16 cellular contexts compared by ENCODE assay signal in genomic region chr1:24688033-24688432, GRCh38. TPM values are rescaled to one million over a fixed set of nuclear protein-coding genes. Genes with fewer than 3 reads are reported as not detected.
A peak's percentile ranks its signal among the peaks of the same experiment; 100 is the strongest.
DNase-seq lines count a peak whose midpoint lies in the region; ATAC-seq, FAIRE-seq and TF ChIP-seq lines count a peak whose summit lies in the region.
"Had no signal": no experiment of that assay in that cellular context is flagged by ENCODE, and none has a peak within 500 bp of the region (broad histone marks: within the 10 kb centered on the region; RNA-seq: fewer than 3 reads in every experiment).

No MANE protein-coding gene starts in this region.

- peak overlapping the region; percentile 14 to 74 for H2BK12ac ChIP-seq in mesenchymal stem cell (ENCODE audit: low read length in 2 of 2)

- in situ Hi-C loops in K562 (cut with MboI), result no loop called here

- DNase-seq in SK-N-SH, result no peak
- no peak for DNase-seq in K562 (ENCODE audit: extremely low read depth in 1 of 4, low spot score in 3 of 4)
- no peak for DNase-seq in mesenchymal stem cell
- DNase-seq in smooth muscle cell (lab: John Stamatoyannopoulos, UW; ENCODE audit: unreplicated experiment), result no peak
- DNase-seq in NOMO-1 treated with DMSO at 0.1 percent for 48 hours (lab: John Stamatoyannopoulos, UW; ENCODE audit: unreplicated experiment), result no peak
- no peak for DNase-seq in NCI-H2171 (lab: John Stamatoyannopoulos, UW)
- no peak for DNase-seq in D721Med (ENCODE audit: insufficient read length, low spot score)

- peak overlapping the region in 1 of 2 experiments; percentile 83 for H3K23ac ChIP-seq in mesenchymal stem cell (ENCODE audit: low read length in 2 of 2)

- H3K9me2 ChIP-seq in SK-N-SH, result no peaks in the 10 kb centered on the region

- ATAC-seq in SK-N-SH treated with all-trans-retinoic acid at 6 μM for 48 hours (no peak), K562 (no peak)

- no peaks in the 10 kb centered on the region for H3K79me2 ChIP-seq in SK-N-SH (ENCODE audit: insufficient read depth)
- H3K79me2 ChIP-seq in K562 (ENCODE audit: control insufficient read depth, insufficient read depth, low read length), result no peaks in the 10 kb centered on the region
- no peaks in the 10 kb centered on the region for H3K79me2 ChIP-seq in smooth muscle cell (ENCODE audit: low read depth)

- peak overlapping the region; percentile 36 for H2BK15ac ChIP-seq in mesenchymal stem cell (ENCODE audit: low read depth, poor library complexity, severe bottlenecking)

- TF ChIP-seq EP300 in SK-N-SH (IDR thresholded peaks at IDR 0.05; ENCODE audit: borderline replicate concordance in 1 of 2, low read depth in 1 of 2, low read length in 1 of 2) (no peak), K562 (IDR thresholded peaks at IDR 0.05; ENCODE audit: low read length) (no peak)

- TF ChIP-seq RAD21 in SK-N-SH (IDR thresholded peaks at IDR 0.05; ENCODE audit: low read length) (no peak), K562 (CRISPR knock-in tag; conservative IDR thresholded peaks at IDR 0.05 in 1 of 2, IDR thresholded peaks at IDR 0.05 in 1 of 2) (no peak)

- no peaks in the 10 kb centered on the region for H3K36me3 ChIP-seq in SK-N-SH (replicated peaks in 1 of 2; ENCODE audit: control insufficient read depth in 1 of 2, insufficient read depth in 2 of 2, low read length in 1 of 2)
- H3K36me3 ChIP-seq in K562 (ENCODE audit: control insufficient read depth, insufficient read depth, low read length), result no peaks in the 10 kb centered on the region
- H3K36me3 ChIP-seq in mesenchymal stem cell (ENCODE audit: control insufficient read depth in 1 of 2, insufficient read depth in 2 of 2, low read depth in 1 of 2, low read length in 2 of 2), result no peaks in the 10 kb centered on the region
- H3K36me3 ChIP-seq in smooth muscle cell (ENCODE audit: low read depth), result no peaks in the 10 kb centered on the region
- H3K36me3 ChIP-seq: left lung, SJCRH30, thoracic aorta had no signal

- CTCF ChIA-PET in SK-N-SH (lab: Yijun Ruan, JAX) (interaction anchor here (0.6 to 7.8 kb wide), 48 partner anchors 8 to 517 kb away, joined by 3 to 206 read pairs (median 6); partner anchors contain the start of gene CLIC4), K562 (lab: Yijun Ruan, JAX; ENCODE audit: low intra/inter-chr PET ratio) (interaction anchor here (0.5 to 2.1 kb wide), 7 partner anchors 114 to 551 kb away, joined by 3 to 51 read pairs (median 3); no protein-coding TSS in a partner anchor)

- H3K14ac ChIP-seq in mesenchymal stem cell (ENCODE audit: low read length in 2 of 2), result peak overlapping the region in 1 of 2 experiments; percentile 94

- H3K9ac ChIP-seq in SK-N-SH, result no peak overlapping the region
- 0 out of 4 replicates have a peak overlapping the region, but pooled peaks of 1 of the 2 experiments have one; percentile 47 for H3K9ac ChIP-seq in K562 (ENCODE audit: insufficient read depth in 1 of 2, low read depth in 2 of 2, low read length in 2 of 2)
- H3K9ac ChIP-seq in mesenchymal stem cell (ENCODE audit: low read length), result peak overlapping the region; percentile 39
- H3K9ac ChIP-seq in smooth muscle cell (ENCODE audit: low read depth), result no peak overlapping the region

- 92% methylated on average over 2 of the region's 2 CpGs for WGBS in SK-N-SH (ENCODE audit: low lambda C conversion rate)
- WGBS in K562 (ENCODE audit: insufficient coverage, low coverage, missing lambda C conversion rate), result 44% methylated on average over 2 of the region's 2 CpGs
- 77% methylated on average over 2 of the region's 2 CpGs for WGBS in mesenchymal stem cell
- 93% methylated on average over 2 of the region's 2 CpGs for WGBS in smooth muscle cell (ENCODE audit: low lambda C conversion rate)

- peak overlapping the region; percentile 81 for H2AFZ ChIP-seq in SK-N-SH (ENCODE audit: low read depth)
- peak overlapping the region; percentile 58 for H2AFZ ChIP-seq in K562 (ENCODE audit: low read depth, low read length)
- no peak overlapping the region for H2AFZ ChIP-seq in mesenchymal stem cell (ENCODE audit: low read depth, low read length)
- H2AFZ ChIP-seq in smooth muscle cell (ENCODE audit: low read depth), result peak overlapping the region; percentile 22
- H2AFZ ChIP-seq: GM23338 had no signal

- no peak for FAIRE-seq in K562 (lab: Jason Lieb, UNC)
- FAIRE-seq in D721Med (lab: Jason Lieb, UNC), result no peak
- FAIRE-seq: urothelium cell line had no signal

- H3K4me1 ChIP-seq in SK-N-SH (ENCODE audit: control insufficient read depth in 1 of 2, insufficient read depth in 2 of 2, low read depth in 1 of 2, low read length in 1 of 2) (peaks cover 4% of the 10 kb centered on the region in 2 experiments; a peak in 1 of 4 replicates), K562 (replicated peaks in 1 of 2; ENCODE audit: control insufficient read depth in 2 of 2, insufficient read depth in 2 of 2, low read length in 2 of 2) (peaks cover 0 to 7% of the 10 kb centered on the region in 2 experiments; a peak in 3 of 5 replicates), mesenchymal stem cell (ENCODE audit: control insufficient read depth, insufficient read depth, low read depth, low read length) (peaks cover 7% of the 10 kb centered on the region), smooth muscle cell (ENCODE audit: low read depth) (no peaks in the 10 kb centered on the region)
- H3K4me1 ChIP-seq: psoas muscle had no signal

- peak overlapping the region in 1 of 2 experiments; percentile 44 for H3K18ac ChIP-seq in mesenchymal stem cell (ENCODE audit: low read depth in 1 of 2, low read length in 2 of 2)

- H3K4ac ChIP-seq in mesenchymal stem cell (ENCODE audit: low read depth in 1 of 2, low read length in 2 of 2), result peak overlapping the region; percentile 68 to 80

- no peak overlapping the region for H2BK5ac ChIP-seq in mesenchymal stem cell (ENCODE audit: low read depth, low read length, poor library complexity, severe bottlenecking)

- no peaks in the 10 kb centered on the region for H4K20me1 ChIP-seq in SK-N-SH (ENCODE audit: insufficient read depth)
- H4K20me1 ChIP-seq in K562 (replicated peaks; ENCODE audit: control insufficient read depth, insufficient read depth, low read length), result no peaks in the 10 kb centered on the region
- H4K20me1 ChIP-seq in smooth muscle cell (ENCODE audit: low read depth), result no peaks in the 10 kb centered on the region

- intact Hi-C loops in K562 (cut with micrococcal nuclease), result loop anchor here (2.0 kb wide), 1 partner anchor 143 kb away; no protein-coding TSS in a partner anchor

- H2BK120ac ChIP-seq in mesenchymal stem cell (ENCODE audit: low read depth, low read length), result no peak overlapping the region

- POLR2A ChIA-PET in SK-N-SH (lab: Yijun Ruan, JAX), result interaction anchor here (1.1 to 1.9 kb wide), 3 partner anchors 57 to 148 kb away, joined by 3 to 4 read pairs (median 4); partner anchors contain the start of gene CLIC4
- POLR2A ChIA-PET in K562 (lab: Yijun Ruan, JAX), result interaction anchor here (0.6 to 2.0 kb wide), 15 partner anchors 8 to 147 kb away, joined by 3 to 8 read pairs (median 4); no protein-coding TSS in a partner anchor

- no peaks in the 10 kb centered on the region for H3K9me1 ChIP-seq in K562 (ENCODE audit: control insufficient read depth, insufficient read depth, low read length)

- BruUV-seq in K562 (replicated peaks; lab: Mats Ljungman, UMichigan), result no TSS peak

- H3K4me2 ChIP-seq in SK-N-SH (no peak overlapping the region), K562 (ENCODE audit: insufficient read depth, low read length) (no peak overlapping the region; the same call in 1 of the 2 replicates), mesenchymal stem cell (ENCODE audit: low read length, poor library complexity, severe bottlenecking) (no peak overlapping the region), smooth muscle cell (no peak overlapping the region)
- H3K4me2 ChIP-seq: GM23338 had no signal

- H3K9me3 ChIP-seq in SK-N-SH, result no peaks in the 10 kb centered on the region
- H3K9me3 ChIP-seq in K562 (replicated peaks; ENCODE audit: control insufficient read depth, insufficient read depth, low read depth, low read length), result no peaks in the 10 kb centered on the region
- no peaks in the 10 kb centered on the region for H3K9me3 ChIP-seq in mesenchymal stem cell (ENCODE audit: control insufficient read depth, low read length)
- H3K9me3 ChIP-seq in smooth muscle cell (replicated peaks; ENCODE audit: low read depth), result no peaks in the 10 kb centered on the region
- H3K9me3 ChIP-seq: left lung, psoas muscle, SJCRH30, thoracic aorta had no signal

- H3F3A ChIP-seq in SK-N-SH (replicated peaks; ENCODE audit: insufficient read depth), result peaks cover 11% of the 10 kb centered on the region
- H3F3A ChIP-seq in smooth muscle cell (ENCODE audit: low read depth), result peaks cover 4% of the 10 kb centered on the region

- H3K79me1 ChIP-seq in mesenchymal stem cell (replicated peaks; ENCODE audit: low read length, poor library complexity, severe bottlenecking), result peaks cover 4% of the 10 kb centered on the region

- TF ChIP-seq POLR2A in K562 (conservative IDR thresholded peaks at IDR 0.05), result no peak

- peak overlapping the region; percentile 81 for H4K8ac ChIP-seq in mesenchymal stem cell (ENCODE audit: low read length)

- peak overlapping the region; percentile 77 for H2AK5ac ChIP-seq in mesenchymal stem cell (ENCODE audit: low read length, severe bottlenecking)

- H3K27ac ChIP-seq in SK-N-SH (ENCODE audit: low read depth in 2 of 2, low read length in 1 of 2), result no peak overlapping the region
- H3K27ac ChIP-seq in K562 (ENCODE audit: extremely low read depth, low read depth, low read length), result no peak overlapping the region
- H3K27ac ChIP-seq in mesenchymal stem cell (ENCODE audit: low read length, poor library complexity, severe bottlenecking), result no peak overlapping the region
- no peak overlapping the region for H3K27ac ChIP-seq in smooth muscle cell (ENCODE audit: low read depth)
- H3K27ac ChIP-seq: 22Rv1, epithelial cell of prostate, left lung, psoas muscle, SJCRH30, thoracic aorta had no signal

- H3K4me3 ChIP-seq in SK-N-SH (ENCODE audit: low read depth in 2 of 2, low read length in 1 of 2) (no peak overlapping the region), K562 (no peak overlapping the region), mesenchymal stem cell (ENCODE audit: insufficient read depth in 1 of 2, low read depth in 1 of 2, low read length in 2 of 2) (no peak overlapping the region), smooth muscle cell (no peak overlapping the region)
- H3K4me3 ChIP-seq: GM23338, left lung, psoas muscle, SJCRH30, thoracic aorta had no signal

- peak overlapping the region; percentile 62 for H4K91ac ChIP-seq in mesenchymal stem cell (ENCODE audit: low read length)

- TF ChIP-seq CTCF in SK-N-SH (IDR thresholded peaks at IDR 0.05), result no peak
- TF ChIP-seq CTCF in K562 (IDR thresholded peaks at IDR 0.05 in 2 of 3, conservative IDR thresholded peaks at IDR 0.05 in 1 of 3; ENCODE audit: insufficient read depth in 2 of 3, low read depth in 1 of 3, low read length in 3 of 3), result no peak
- no peak for TF ChIP-seq CTCF in smooth muscle cell (IDR thresholded peaks at IDR 0.05; ENCODE audit: borderline replicate concordance, insufficient read depth, poor library complexity, severe bottlenecking)
- TF ChIP-seq CTCF in D721Med (IDR thresholded peaks at IDR 0.05; ENCODE audit: insufficient read depth, missing control alignments), result no peak

- H3K27me3 ChIP-seq in SK-N-SH (ENCODE audit: insufficient read depth) (no peaks in the 10 kb centered on the region), K562 (ENCODE audit: control insufficient read depth in 2 of 2, insufficient read depth in 2 of 2, low read length in 2 of 2) (no peaks in the 10 kb centered on the region; a peak in 2 of 5 replicates), mesenchymal stem cell (ENCODE audit: control insufficient read depth in 1 of 2, insufficient read depth in 1 of 2, low read length in 2 of 2) (no peaks in the 10 kb centered on the region), smooth muscle cell (ENCODE audit: low read depth) (no peaks in the 10 kb centered on the region)
- H3K27me3 ChIP-seq: left lung, SJCRH30 had no signal

RNA-seq across cellular contexts. Expression of gene SRRM1, which starts 44.9 kb away (rescaled TPM):
- polyA plus RNA-seq in SK-N-SH (2012; rRNA removed) (52.3 and 56.1 TPM in 2 replicates), K562 (2011; rRNA removed) (76.5 and 152 TPM in 2 replicates), K562 (2014; fragmentation: Illumina TruSeq; extraction: Trizol) (152 and 179 TPM in 2 replicates), K562 (2014; fragmentation: Nextera tagmentation; extraction: Ambion mirVana) (100 to 1,000 TPM; 115 to 268 TPM), K562 (2014; rRNA removed) (112 and 141 TPM in 2 replicates), smooth muscle cell (96.0 and 129 TPM in 2 replicates)
- polyA plus RNA-seq in SK-N-SH (2012; cell fraction: cytosol; rRNA removed), result 42.1 and 43.8 TPM in 2 replicates
- 120 and 128 TPM in 2 replicates for polyA plus RNA-seq in SK-N-SH (2012; cell fraction: nucleus; rRNA removed)
- 217 and 656 TPM in 2 replicates for total RNA-seq in K562 (2011; cell fraction: chromatin; rRNA removed; ENCODE audit: low replicate concordance)
- total RNA-seq in K562 (2011; cell fraction: nucleolus; rRNA removed), result 132 and 167 TPM in 2 replicates
- total RNA-seq in K562 (2011; cell fraction: nucleoplasm; rRNA removed), result 277 and 407 TPM in 2 replicates
- total RNA-seq in K562 (2014; rRNA removed) (54.5 and 59.4 TPM in 2 replicates), K562 (2014; rRNA removed; fragmentation: Illumina TruSeq; extraction: Trizol) (81.0 and 89.6 TPM in 2 replicates), K562 (2015; rRNA removed; fragmentation: Illumina TruSeq; extraction: Trizol) (86.4 and 86.7 TPM in 2 replicates), K562 (2021) (200 and 225 TPM in 2 replicates), smooth muscle cell (53.8 and 70.1 TPM in 2 replicates)
- polyA plus RNA-seq in K562 (2011; cell fraction: cytosol; rRNA removed), result 38.3 and 58.6 TPM in 2 replicates
- 322 and 323 TPM in 2 replicates for polyA plus RNA-seq in K562 (2011; cell fraction: nucleus; rRNA removed)
- polyA plus RNA-seq in K562 (2012), result 92.3 and 93.9 TPM in 2 replicates
- 132 and 178 TPM in 2 replicates for polyA minus RNA-seq in K562 (2011; rRNA and poly(A)+ RNA removed)
- polyA minus RNA-seq in K562 (2011; cell fraction: cytosol; rRNA and poly(A)+ RNA removed), result 73.1 and 83.0 TPM in 2 replicates
- polyA minus RNA-seq in K562 (2011; cell fraction: nucleus; rRNA and poly(A)+ RNA removed), result 176 and 371 TPM in 2 replicates
- polyA plus RNA-seq in mesenchymal stem cell (2013, experiment 1 of 2), result 161 TPM
- 151 TPM for polyA plus RNA-seq in mesenchymal stem cell (2013, experiment 2 of 2)

RNA-seq across cellular contexts. Expression of gene CLIC4, which starts 57.2 kb away (rescaled TPM):
- polyA plus RNA-seq in SK-N-SH (2012; rRNA removed), result 66.4 and 84.4 TPM in 2 replicates
- polyA plus RNA-seq in SK-N-SH (2012; cell fraction: cytosol; rRNA removed), result 98.5 and 106 TPM in 2 replicates
- 29.1 and 46.8 TPM in 2 replicates for polyA plus RNA-seq in SK-N-SH (2012; cell fraction: nucleus; rRNA removed)
- total RNA-seq in K562 (2011; cell fraction: chromatin; rRNA removed; ENCODE audit: low replicate concordance), result 12.8 and 26.9 TPM in 2 replicates
- total RNA-seq in K562 (2011; cell fraction: nucleolus; rRNA removed), result 9.8 and 13.6 TPM in 2 replicates
- 20.3 and 22.9 TPM in 2 replicates for total RNA-seq in K562 (2011; cell fraction: nucleoplasm; rRNA removed)
- total RNA-seq in K562 (2014; rRNA removed), result 31.8 and 34.6 TPM in 2 replicates
- 58.3 and 71.7 TPM in 2 replicates for total RNA-seq in K562 (2014; rRNA removed; fragmentation: Illumina TruSeq; extraction: Trizol)
- total RNA-seq in K562 (2015; rRNA removed; fragmentation: Illumina TruSeq; extraction: Trizol), result 35.6 and 39.1 TPM in 2 replicates
- 64.5 and 67.5 TPM in 2 replicates for total RNA-seq in K562 (2021)
- 21.0 and 22.9 TPM in 2 replicates for polyA plus RNA-seq in K562 (2011; rRNA removed)
- polyA plus RNA-seq in K562 (2011; cell fraction: cytosol; rRNA removed), result 7.4 and 14.6 TPM in 2 replicates
- polyA plus RNA-seq in K562 (2011; cell fraction: nucleus; rRNA removed), result 6.9 and 12.6 TPM in 2 replicates
- 37.3 and 89.5 TPM in 2 replicates for polyA plus RNA-seq in K562 (2012)
- 52.6 and 58.3 TPM in 2 replicates for polyA plus RNA-seq in K562 (2014; fragmentation: Illumina TruSeq; extraction: Trizol)
- polyA plus RNA-seq in K562 (2014; fragmentation: Nextera tagmentation; extraction: Ambion mirVana), result 10 to 100 TPM; 16.0 to 18.9 TPM
- polyA plus RNA-seq in K562 (2014; rRNA removed), result 33.8 and 38.4 TPM in 2 replicates
- polyA minus RNA-seq in K562 (2011; rRNA and poly(A)+ RNA removed), result 15.9 and 25.4 TPM in 2 replicates
- polyA minus RNA-seq in K562 (2011; cell fraction: cytosol; rRNA and poly(A)+ RNA removed), result 13.6 and 16.5 TPM in 2 replicates
- polyA minus RNA-seq in K562 (2011; cell fraction: nucleus; rRNA and poly(A)+ RNA removed), result 8.1 and 16.3 TPM in 2 replicates
- 212 TPM for polyA plus RNA-seq in mesenchymal stem cell (2013, experiment 1 of 2)
- 219 TPM for polyA plus RNA-seq in mesenchymal stem cell (2013, experiment 2 of 2)
- 389 and 417 TPM in 2 replicates for total RNA-seq in smooth muscle cell
- 149 and 151 TPM in 2 replicates for polyA plus RNA-seq in smooth muscle cell
